ENCODE assay signal across 2 cellular contexts in the genomic region with DNA sequence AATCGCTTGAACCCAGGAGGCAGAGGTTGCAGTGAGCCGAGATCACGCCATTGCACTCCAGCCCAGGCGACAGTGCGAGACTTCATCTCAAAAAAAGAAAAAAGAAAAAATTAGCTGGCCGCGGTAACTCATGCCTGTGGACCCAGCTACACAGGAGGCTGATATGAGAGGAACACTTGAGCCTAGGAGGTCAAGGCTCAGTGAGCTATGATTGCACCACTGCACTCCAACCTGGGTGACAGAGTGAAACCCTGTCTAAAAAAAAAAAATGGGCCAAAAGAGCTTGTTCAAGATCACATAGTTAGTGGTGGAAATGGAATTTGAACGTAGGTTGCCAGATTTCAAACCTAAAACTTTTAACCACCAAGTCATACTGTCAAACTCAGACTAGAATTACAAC.
A peak's percentile ranks its signal among the peaks of the same experiment; 100 is the strongest.
TF ChIP-seq lines count a peak whose summit lies in the region.

No MANE protein-coding gene starts in this region.

TF ChIP-seq in GM23338, 12 proteins besides CTCF, POLR2A, EP300 and RAD21 (continues in another document):
- TF ChIP-seq EZH2phosphoT487 (IDR thresholded peaks at IDR 0.05; ENCODE audit: unreplicated experiment) (no peak), CREB1 (CRISPR knock-in tag; IDR thresholded peaks at IDR 0.05; ENCODE audit: low read depth) (no peak), STAT1 (IDR thresholded peaks at IDR 0.05; ENCODE audit: unreplicated experiment) (no peak), POLR2AphosphoS5 (IDR thresholded peaks at IDR 0.05; ENCODE audit: low read depth) (no peak), REST (IDR thresholded peaks at IDR 0.05; ENCODE audit: unreplicated experiment) (no peak), NANOG (IDR thresholded peaks at IDR 0.05; ENCODE audit: borderline replicate concordance) (no peak), ZNF331 (CRISPR knock-in tag; IDR thresholded peaks at IDR 0.05; ENCODE audit: low read depth) (no peak), JUNB (IDR thresholded peaks at IDR 0.05; ENCODE audit: unreplicated experiment) (no peak), ETS1 (IDR thresholded peaks at IDR 0.05) (no peak)
- TF ChIP-seq, protein P1, sequence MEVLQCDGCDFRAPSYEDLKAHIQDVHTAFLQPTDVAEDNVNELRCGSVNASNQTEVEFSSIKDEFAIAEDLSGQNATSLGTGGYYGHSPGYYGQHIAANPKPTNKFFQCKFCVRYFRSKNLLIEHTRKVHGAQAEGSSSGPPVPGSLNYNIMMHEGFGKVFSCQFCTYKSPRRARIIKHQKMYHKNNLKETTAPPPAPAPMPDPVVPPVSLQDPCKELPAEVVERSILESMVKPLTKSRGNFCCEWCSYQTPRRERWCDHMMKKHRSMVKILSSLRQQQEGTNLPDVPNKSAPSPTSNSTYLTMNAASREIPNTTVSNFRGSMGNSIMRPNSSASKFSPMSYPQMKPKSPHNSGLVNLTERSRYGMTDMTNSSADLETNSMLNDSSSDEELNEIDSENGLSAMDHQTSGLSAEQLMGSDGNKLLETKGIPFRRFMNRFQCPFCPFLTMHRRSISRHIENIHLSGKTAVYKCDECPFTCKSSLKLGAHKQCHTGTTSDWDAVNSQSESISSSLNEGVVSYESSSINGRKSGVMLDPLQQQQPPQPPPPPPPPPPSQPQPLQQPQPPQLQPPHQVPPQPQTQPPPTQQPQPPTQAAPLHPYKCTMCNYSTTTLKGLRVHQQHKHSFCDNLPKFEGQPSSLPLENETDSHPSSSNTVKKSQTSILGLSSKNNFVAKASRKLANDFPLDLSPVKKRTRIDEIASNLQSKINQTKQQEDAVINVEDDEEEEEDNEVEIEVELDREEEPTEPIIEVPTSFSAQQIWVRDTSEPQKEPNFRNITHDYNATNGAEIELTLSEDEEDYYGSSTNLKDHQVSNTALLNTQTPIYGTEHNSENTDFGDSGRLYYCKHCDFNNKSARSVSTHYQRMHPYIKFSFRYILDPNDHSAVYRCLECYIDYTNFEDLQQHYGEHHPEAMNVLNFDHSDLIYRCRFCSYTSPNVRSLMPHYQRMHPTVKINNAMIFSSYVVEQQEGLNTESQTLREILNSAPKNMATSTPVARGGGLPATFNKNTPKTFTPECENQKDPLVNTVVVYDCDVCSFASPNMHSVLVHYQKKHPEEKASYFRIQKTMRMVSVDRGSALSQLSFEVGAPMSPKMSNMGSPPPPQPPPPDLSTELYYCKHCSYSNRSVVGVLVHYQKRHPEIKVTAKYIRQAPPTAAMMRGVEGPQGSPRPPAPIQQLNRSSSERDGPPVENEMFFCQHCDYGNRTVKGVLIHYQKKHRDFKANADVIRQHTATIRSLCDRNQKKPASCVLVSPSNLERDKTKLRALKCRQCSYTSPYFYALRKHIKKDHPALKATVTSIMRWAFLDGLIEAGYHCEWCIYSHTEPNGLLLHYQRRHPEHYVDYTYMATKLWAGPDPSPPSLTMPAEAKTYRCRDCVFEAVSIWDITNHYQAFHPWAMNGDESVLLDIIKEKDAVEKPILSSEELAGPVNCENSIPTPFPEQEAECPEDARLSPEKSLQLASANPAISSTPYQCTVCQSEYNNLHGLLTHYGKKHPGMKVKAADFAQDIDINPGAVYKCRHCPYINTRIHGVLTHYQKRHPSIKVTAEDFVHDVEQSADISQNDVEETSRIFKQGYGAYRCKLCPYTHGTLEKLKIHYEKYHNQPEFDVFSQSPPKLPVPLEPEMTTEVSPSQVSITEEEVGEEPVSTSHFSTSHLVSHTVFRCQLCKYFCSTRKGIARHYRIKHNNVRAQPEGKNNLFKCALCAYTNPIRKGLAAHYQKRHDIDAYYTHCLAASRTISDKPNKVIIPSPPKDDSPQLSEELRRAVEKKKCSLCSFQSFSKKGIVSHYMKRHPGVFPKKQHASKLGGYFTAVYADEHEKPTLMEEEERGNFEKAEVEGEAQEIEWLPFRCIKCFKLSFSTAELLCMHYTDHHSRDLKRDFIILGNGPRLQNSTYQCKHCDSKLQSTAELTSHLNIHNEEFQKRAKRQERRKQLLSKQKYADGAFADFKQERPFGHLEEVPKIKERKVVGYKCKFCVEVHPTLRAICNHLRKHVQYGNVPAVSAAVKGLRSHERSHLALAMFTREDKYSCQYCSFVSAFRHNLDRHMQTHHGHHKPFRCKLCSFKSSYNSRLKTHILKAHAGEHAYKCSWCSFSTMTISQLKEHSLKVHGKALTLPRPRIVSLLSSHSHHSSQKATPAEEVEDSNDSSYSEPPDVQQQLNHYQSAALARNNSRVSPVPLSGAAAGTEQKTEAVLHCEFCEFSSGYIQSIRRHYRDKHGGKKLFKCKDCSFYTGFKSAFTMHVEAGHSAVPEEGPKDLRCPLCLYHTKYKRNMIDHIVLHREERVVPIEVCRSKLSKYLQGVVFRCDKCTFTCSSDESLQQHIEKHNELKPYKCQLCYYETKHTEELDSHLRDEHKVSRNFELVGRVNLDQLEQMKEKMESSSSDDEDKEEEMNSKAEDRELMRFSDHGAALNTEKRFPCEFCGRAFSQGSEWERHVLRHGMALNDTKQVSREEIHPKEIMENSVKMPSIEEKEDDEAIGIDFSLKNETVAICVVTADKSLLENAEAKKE (CRISPR knock-in tag; IDR thresholded peaks at IDR 0.05): no peak

TF ChIP-seq in GM12878, 131 proteins besides CTCF, POLR2A, EP300 and RAD21:
- no peak for TF ChIP-seq FOS (IDR thresholded peaks at IDR 0.05; ENCODE audit: borderline replicate concordance, extremely low read depth, insufficient read length)
- TF ChIP-seq ATF7 (IDR thresholded peaks at IDR 0.05; ENCODE audit: low read depth): 0 out of 2 replicates have a peak, but pooled peaks have one; percentile 9
- TF ChIP-seq MEF2B (IDR thresholded peaks at IDR 0.05; ENCODE audit: partially characterized antibody, poor library complexity, severe bottlenecking): no peak
- peak; percentile 27; the same call in 1 of the 2 replicates for TF ChIP-seq NBN (IDR thresholded peaks at IDR 0.05)
